9 cellular contexts compared by ENCODE assay signal in the genomic region with DNA sequence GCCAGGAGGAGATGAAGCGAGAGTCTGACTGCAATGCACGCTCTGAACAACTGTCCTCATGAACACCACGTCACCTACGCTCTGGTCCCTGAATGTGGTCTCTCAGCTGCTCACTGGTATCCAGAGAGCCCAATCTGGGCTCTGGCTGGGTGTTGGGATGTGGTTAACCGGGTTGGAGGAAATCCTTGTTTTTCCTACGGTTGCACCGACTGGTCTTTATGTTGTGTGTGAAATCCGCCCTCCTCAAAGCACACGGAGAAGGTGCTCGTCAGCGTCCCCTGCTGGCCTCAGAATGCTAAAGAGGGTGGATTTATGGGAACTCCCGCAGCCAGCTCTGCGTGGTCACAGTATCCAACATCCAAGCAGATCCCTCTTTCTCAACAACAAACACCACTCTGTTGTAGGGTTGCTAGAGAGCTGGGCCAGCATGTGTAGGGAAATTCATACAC. TPM values are rescaled to one million over a fixed set of nuclear protein-coding genes. Genes with fewer than 3 reads are reported as not detected.
DNase-seq lines count a peak whose midpoint lies in the region; ATAC-seq and TF ChIP-seq lines count a peak whose summit lies in the region.
"Had no signal": no experiment of that assay in that cellular context is flagged by ENCODE, and none has a peak within 500 bp of the region (broad histone marks: within the 10 kb centered on the region; RNA-seq: fewer than 3 reads in every experiment).

No MANE protein-coding gene starts in this region.

- DNase-seq in NCI-H146 (lab: John Stamatoyannopoulos, UW), result peak; percentile 39
- no peak for DNase-seq in NCI-H146 treated with DMSO at 0.1 percent for 48 hours (lab: John Stamatoyannopoulos, UW; ENCODE audit: unreplicated experiment)
- DNase-seq in NCI-H460 (ENCODE audit: extremely low read depth, low read depth), result peak; percentile 66
- peak; percentile 16 for DNase-seq in activated T-cell treated with anti-CD3 and anti-CD28 coated beads for 48 hours (ENCODE audit: low read depth)
- peak; percentile 67 for DNase-seq in islet precursor cell
- DNase-seq in transverse colon, result peak; percentile 48
- DNase-seq in NCI-H510A treated with DMSO at 0.1 percent for 48 hours (lab: John Stamatoyannopoulos, UW), result no peak

- TF ChIP-seq CTCF in transverse colon (IDR thresholded peaks at IDR 0.05), result peak; percentile 52 to 62 (median 56)

- in situ Hi-C loops in transverse colon (cut with MboI; ENCODE audit: low pct_ligation_motif_present in 1 of 4, low pct_unique_long_range_greater_than_20kb in 1 of 4, low sequenced_read_pairs in 3 of 4), result no loop called here

- no peaks in the 10 kb centered on the region for H3K27me3 ChIP-seq in transverse colon
- H3K27me3 ChIP-seq: BLaER1 treated with 17β-estradiol and CSF1 and Interleukin-3, amounts not matched to agents 10 nM and 100 nM had no signal

- no peak for ATAC-seq in HG03469 (IDR thresholded peaks at IDR 0.05; ENCODE audit: unreplicated experiment)

- no peak for TF ChIP-seq EP300 in transverse colon (IDR thresholded peaks at IDR 0.05; ENCODE audit: low read depth)

- no peak for TF ChIP-seq POLR2A in transverse colon (IDR thresholded peaks at IDR 0.05)

- no peaks in the 10 kb centered on the region for H3K36me3 ChIP-seq in transverse colon
- H3K36me3 ChIP-seq: BLaER1 treated with 17β-estradiol and CSF1 and Interleukin-3, amounts not matched to agents 10 nM and 100 nM had no signal

- WGBS in transverse colon (ENCODE audit: low coverage in 1 of 2), 2 donors, result 41 to 100% methylated on average over 1 to 13 of the region's 13 CpGs

- no peak overlapping the region for H3K4me3 ChIP-seq in transverse colon
- H3K4me3 ChIP-seq: BLaER1 treated with 17β-estradiol and CSF1 and Interleukin-3, amounts not matched to agents 10 nM and 100 nM had no signal

- no peak overlapping the region for H3K27ac ChIP-seq in transverse colon
- H3K27ac ChIP-seq: BLaER1 treated with 17β-estradiol and CSF1 and Interleukin-3, amounts not matched to agents 10 nM and 100 nM had no signal

- no peaks in the 10 kb centered on the region for H3K9me3 ChIP-seq in transverse colon
- H3K9me3 ChIP-seq: BLaER1 treated with 17β-estradiol and CSF1 and Interleukin-3, amounts not matched to agents 10 nM and 100 nM had no signal

- no peaks in the 10 kb centered on the region for H3K4me1 ChIP-seq in transverse colon

- intact Hi-C loops in transverse colon (cut with DNase I; ENCODE audit: low total_unique reads), result no loop called here

RNA-seq across cellular contexts. Expression of a gene that starts 51.8 kb away (rescaled TPM):
- 36.6 and 39.3 TPM in 2 replicates for total RNA-seq in NCI-H460 (2014; rRNA removed; shearing (Covaris generic))
- polyA plus RNA-seq in NCI-H460 (2014; cell fraction: nucleus; rRNA removed), result 49.1 and 51.8 TPM in 2 replicates
- total RNA-seq in transverse colon, result 10 to 100 TPM in 1 of 4 donors, 1 to 10 TPM in 3; 3.3 to 10.7 (median 7.8) TPM

Comparison
In these comparisons a context has a peak if more than half of its experiments do, and no peak if none do; other contexts are left out.
1. DNase-seq: peak in NCI-H146 (single experiment), NCI-H460 (single experiment), activated T-cell treated with anti-CD3 and anti-CD28 coated beads for 48 hours (single experiment), islet precursor cell (single experiment) and transverse colon (single experiment); none in NCI-H146 treated with DMSO at 0.1 percent for 48 hours (single experiment) and NCI-H510A treated with DMSO at 0.1 percent for 48 hours (single experiment).